ENCODE assay signal across 14 cellular contexts in the genomic region with DNA sequence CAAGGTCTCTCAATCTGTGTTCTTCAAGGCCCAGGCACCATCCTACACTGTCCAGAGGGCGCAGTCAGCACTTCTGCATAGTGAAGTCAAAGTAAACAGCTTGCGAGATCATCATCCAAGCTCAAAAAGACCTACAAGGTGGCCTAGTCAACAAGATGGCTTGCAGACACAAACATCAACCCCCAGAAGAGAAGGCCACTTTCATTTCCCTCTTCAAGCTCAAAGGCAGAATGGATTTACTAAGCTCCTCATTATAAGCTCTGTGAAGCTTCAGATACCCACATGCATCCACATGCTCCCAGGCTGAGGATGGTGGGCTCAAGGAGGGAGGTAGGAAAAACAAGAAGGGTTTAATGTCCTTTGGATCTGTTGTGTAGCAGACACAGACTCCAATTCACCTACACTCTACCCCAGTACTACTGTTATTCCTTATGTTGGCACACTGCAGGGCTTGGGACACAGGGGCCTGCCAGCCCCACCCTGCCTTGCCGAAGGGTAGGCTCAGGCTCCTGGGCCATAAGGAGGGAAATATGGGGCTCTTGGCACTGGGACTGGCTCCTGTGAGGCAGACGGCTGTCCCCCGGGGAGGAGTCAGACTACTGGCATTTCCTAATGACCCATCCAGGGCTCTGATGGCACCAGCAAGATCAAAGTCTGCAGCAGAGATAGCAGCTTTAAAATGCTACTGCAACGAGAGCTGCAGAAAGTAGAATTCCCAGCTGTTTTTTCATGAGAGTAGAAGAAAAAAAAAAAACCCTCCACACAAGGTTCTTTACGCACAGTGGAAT. TPM values are rescaled to one million over a fixed set of nuclear protein-coding genes. Genes with fewer than 3 reads are reported as not detected.
DNase-seq lines count a peak whose midpoint lies in the region; ATAC-seq and TF ChIP-seq lines count a peak whose summit lies in the region.
"Had no signal": no experiment of that assay in that cellular context is flagged by ENCODE, and none has a peak within 500 bp of the region (broad histone marks: within the 10 kb centered on the region; RNA-seq: fewer than 3 reads in every experiment).

No MANE protein-coding gene starts in this region.

- no peaks in the 10 kb centered on the region for H3K9me2 ChIP-seq in GM23248 (ENCODE audit: insufficient read depth)

- peaks cover 10% of the 10 kb centered on the region; the same call in 1 of the 2 replicates for H3K79me2 ChIP-seq in GM23248 (ENCODE audit: insufficient read depth)

- H3K27ac ChIP-seq in GM23248: no peak overlapping the region
- peak overlapping the region in 1 of 3 donors; percentile 47 for H3K27ac ChIP-seq in right lobe of liver
- H3K27ac ChIP-seq: KMS-11, upper lobe of left lung had no signal

- no peaks in the 10 kb centered on the region for H3K9me3 ChIP-seq in GM23248 (ENCODE audit: low read depth)
- H3K9me3 ChIP-seq in right lobe of liver: no peaks in the 10 kb centered on the region
- H3K9me3 ChIP-seq: upper lobe of left lung had no signal

- peaks cover 7% of the 10 kb centered on the region; the same call in 1 of the 2 replicates for H3K4me1 ChIP-seq in GM23248 (ENCODE audit: insufficient read depth)
- peaks cover 0 to 24% (median 11%) of the 10 kb centered on the region in 4 donors for H3K4me1 ChIP-seq in right lobe of liver

- peaks cover 31% of the 10 kb centered on the region for H3K4me1 Mint-ChIP-seq in activated CD8-positive, alpha-beta T cell treated with anti-CD3 and anti-CD28 coated beads, Interleukin-2, amount 10 ng/mL, durations not matched to agents 7 days and 5 days (ENCODE audit: low read depth)

- no peaks in the 10 kb centered on the region for H3F3A ChIP-seq in GM23248 (ENCODE audit: insufficient read depth)

- no peaks in the 10 kb centered on the region for H3K27me3 Mint-ChIP-seq in activated CD8-positive, alpha-beta T cell treated with anti-CD3 and anti-CD28 coated beads, Interleukin-2, amount 10 ng/mL, durations not matched to agents 7 days and 5 days (ENCODE audit: low read depth)
- H3K27me3 Mint-ChIP-seq: natural killer cell treated with Interleukin-12 subunit alpha and Interleukin-12 subunit beta and Interleukin-15 and Interleukin-18, amount 100 ng/mL, for 72 hours had no signal

- H3K36me3 ChIP-seq in GM23248 (ENCODE audit: low read depth) (0 out of 2 replicates have a peak, but pooled peaks cover 4% of the 10 kb centered on the region), right lobe of liver (peaks cover 0 to 12% (median under 1%) of the 10 kb centered on the region in 4 donors)

- POLR2A ChIA-PET in activated CD8-positive, alpha-beta T cell treated with anti-CD3 and anti-CD28 coated beads, Interleukin-2, amount 10 ng/mL, durations not matched to agents 7 days and 5 days (lab: Charles Lee): no interaction called here

- no peak overlapping the region for H3K4me2 ChIP-seq in GM23248 (ENCODE audit: unreplicated experiment)
- H3K4me2 ChIP-seq: KMS-11 had no signal

- H2AFZ ChIP-seq in GM23248: no peak overlapping the region

- H3K27me3 ChIP-seq in GM23248 (replicated peaks; ENCODE audit: insufficient read depth) (no peaks in the 10 kb centered on the region), right lobe of liver (no peaks in the 10 kb centered on the region)
- H3K27me3 ChIP-seq: upper lobe of left lung had no signal

- H3K4me3 ChIP-seq in GM23248: no peak overlapping the region
- no peak overlapping the region for H3K4me3 ChIP-seq in right lobe of liver
- H3K4me3 ChIP-seq: upper lobe of left lung had no signal

- DNase-seq in AG08396 (ENCODE audit: low spot score) (peak; percentile 52), GM23248 (peak; percentile 38), right lobe of liver (peak in 1 of 3 donors; percentile 73), NCI-H1417 treated with DMSO at 0.1 percent for 48 hours (lab: John Stamatoyannopoulos, UW) (no peak), COLO829 (ENCODE audit: low spot score) (no peak)
- DNase-seq in activated CD8-positive, alpha-beta T cell treated with anti-CD3 and anti-CD28 coated beads, Interleukin-2, amount 10 ng/mL, durations not matched to agents 7 days and 5 days: no peak
- DNase-seq: DMS79; PC-3; stimulated activated CD4-positive, alpha-beta T cell treated with anti-CD3 and anti-CD28 coated beads, Interleukin-4, amount 100 ng/mL, for 4 hours; upper lobe of left lung had no signal

- TF ChIP-seq CTCF in right lobe of liver (IDR thresholded peaks at IDR 0.05): no peak

- 63 to 65% methylated on average over 7 of the region's 7 CpGs for WGBS in GM23248 (ENCODE audit: low coverage in 1 of 2, low lambda C conversion rate in 2 of 2, missing lambda C conversion rate in 2 of 2), 2 experiments
- WGBS in right lobe of liver (ENCODE audit: insufficient coverage, low coverage, low lambda C conversion rate, missing lambda C conversion rate): 26% methylated on average over 6 of the region's 7 CpGs

- H3K9ac ChIP-seq in GM23248: no peak overlapping the region
- H3K9ac ChIP-seq: KMS-11 had no signal

- peaks cover 20% of the 10 kb centered on the region; the same call in 1 of the 2 replicates for H4K20me1 ChIP-seq in GM23248 (ENCODE audit: insufficient read depth)

- peaks cover 24% of the 10 kb centered on the region for H3K36me3 Mint-ChIP-seq in activated CD8-positive, alpha-beta T cell treated with anti-CD3 and anti-CD28 coated beads, Interleukin-2, amount 10 ng/mL, durations not matched to agents 7 days and 5 days (ENCODE audit: low read depth)

- CTCF ChIA-PET in activated CD8-positive, alpha-beta T cell treated with anti-CD3 and anti-CD28 coated beads, Interleukin-2, amount 10 ng/mL, durations not matched to agents 7 days and 5 days (lab: Charles Lee): interaction anchor here (1.4 to 6.7 kb wide), 5 partner anchors 21 to 271 kb away, joined by 3 to 67 read pairs (median 17); no protein-coding TSS in a partner anchor

- H3K27ac Mint-ChIP-seq in activated CD8-positive, alpha-beta T cell treated with anti-CD3 and anti-CD28 coated beads, Interleukin-2, amount 10 ng/mL, durations not matched to agents 7 days and 5 days: peak overlapping the region; percentile 44
- H3K27ac Mint-ChIP-seq: natural killer cell treated with Interleukin-12 subunit alpha and Interleukin-12 subunit beta and Interleukin-15 and Interleukin-18, amount 100 ng/mL, for 72 hours had no signal

- intact Hi-C loops in right lobe of liver (cut with DNase I): no loop called here

- no peak for TF ChIP-seq POLR2A in right lobe of liver (IDR thresholded peaks at IDR 0.05)

- no peaks in the 10 kb centered on the region for H3K9me3 Mint-ChIP-seq in activated CD8-positive, alpha-beta T cell treated with anti-CD3 and anti-CD28 coated beads, Interleukin-2, amount 10 ng/mL, durations not matched to agents 7 days and 5 days (ENCODE audit: insufficient read depth)
- H3K9me3 Mint-ChIP-seq: natural killer cell treated with Interleukin-12 subunit alpha and Interleukin-12 subunit beta and Interleukin-15 and Interleukin-18, amount 100 ng/mL, for 72 hours had no signal

- no peak for ATAC-seq in activated CD8-positive, alpha-beta T cell treated with anti-CD3 and anti-CD28 coated beads, Interleukin-2, amount 10 ng/mL, durations not matched to agents 7 days and 5 days
- ATAC-seq in right lobe of liver (peak; percentile 73 to 85 (median 81)), GM21367 (IDR thresholded peaks at IDR 0.05; ENCODE audit: unreplicated experiment) (no peak), HG02840 (IDR thresholded peaks at IDR 0.05; ENCODE audit: low FRiP score, unreplicated experiment) (no peak)
- ATAC-seq: natural killer cell treated with Interleukin-12 subunit alpha and Interleukin-12 subunit beta and Interleukin-15 and Interleukin-18, amount 100 ng/mL, for 72 hours; PC-3 had no signal

- in situ Hi-C loops in GM23248 (cut with MboI): no loop called here

- no peak overlapping the region for H3K4me3 Mint-ChIP-seq in activated CD8-positive, alpha-beta T cell treated with anti-CD3 and anti-CD28 coated beads, Interleukin-2, amount 10 ng/mL, durations not matched to agents 7 days and 5 days
- H3K4me3 Mint-ChIP-seq: natural killer cell treated with Interleukin-12 subunit alpha and Interleukin-12 subunit beta and Interleukin-15 and Interleukin-18, amount 100 ng/mL, for 72 hours had no signal

RNA-seq across cellular contexts. Expression of a gene that starts 42.0 kb away (rescaled TPM):
- 0.13 TPM in 1 of 2 replicates, not detected in the other for total RNA-seq in GM23248 (2014; rRNA removed; shearing (Covaris generic))
- polyA plus RNA-seq in GM23248 (2016; fragmentation: Nextera tagmentation; extraction: Ambion mirVana): 0.15 and 0.16 TPM in 2 replicates
- 1 to 10 TPM; 2.9 to 3.6 TPM for total RNA-seq in activated CD8-positive, alpha-beta T cell treated with anti-CD3 and anti-CD28 coated beads, Interleukin-2, amount 10 ng/mL, durations not matched to agents 7 days and 5 days
- total RNA-seq in right lobe of liver: 100 to 1,000 TPM; 104 to 400 (median 283) TPM

Comparison
In these comparisons a context has a peak if more than half of its experiments do, and no peak if none do; other contexts are left out.
1. DNase-seq: peak in AG08396 (single experiment) and GM23248 (single experiment); none in activated CD8-positive, alpha-beta T cell treated with anti-CD3 and anti-CD28 coated beads, Interleukin-2, amount 10 ng/mL, durations not matched to agents 7 days and 5 days (single experiment), NCI-H1417 treated with DMSO at 0.1 percent for 48 hours (single experiment) and COLO829 (single experiment).
2. ATAC-seq: peak in right lobe of liver (4 of 4); none in activated CD8-positive, alpha-beta T cell treated with anti-CD3 and anti-CD28 coated beads, Interleukin-2, amount 10 ng/mL, durations not matched to agents 7 days and 5 days (single experiment), GM21367 (single experiment) and HG02840 (single experiment).
3. RNA of a gene that starts 42.0 kb away (total RNA-seq): 104 to 400 TPM in right lobe of liver; 2.9 to 3.6 TPM in activated CD8-positive, alpha-beta T cell treated with anti-CD3 and anti-CD28 coated beads, Interleukin-2, amount 10 ng/mL, durations not matched to agents 7 days and 5 days and 0.13 TPM in GM23248; every median in the first group is over 10 times any median in the second.